ENCODE assay signal across 1 cellular context in genomic region chr4:15681067-15681371, GRCh38.
TF ChIP-seq lines count a peak whose summit lies in the region.

No MANE protein-coding gene starts in this region.

TF ChIP-seq in HepG2, 621 proteins besides CTCF, POLR2A, EP300 and RAD21 (continues in another document):
- no peak for TF ChIP-seq ZNF530 (CRISPR knock-in tag; IDR thresholded peaks at IDR 0.05; ENCODE audit: low read depth)
- 0 out of 2 replicates have a peak, but pooled peaks have one; percentile 5 for TF ChIP-seq HOXD1 (CRISPR knock-in tag; IDR thresholded peaks at IDR 0.05)
- TF ChIP-seq TFE3 (CRISPR knock-in tag; IDR thresholded peaks at IDR 0.05): no peak
- TF ChIP-seq BRD4 (CRISPR knock-in tag; IDR thresholded peaks at IDR 0.05): no peak
- no peak for TF ChIP-seq ZNF414 (CRISPR knock-in tag; IDR thresholded peaks at IDR 0.05)
- no peak for TF ChIP-seq TFDP2 (CRISPR knock-in tag; IDR thresholded peaks at IDR 0.05)
- TF ChIP-seq ZNF281 (CRISPR knock-in tag; IDR thresholded peaks at IDR 0.05; ENCODE audit: borderline replicate concordance): no peak
- no peak for TF ChIP-seq ZNF451 (CRISPR knock-in tag; IDR thresholded peaks at IDR 0.05)
- no peak for TF ChIP-seq DNMT1 (CRISPR knock-in tag; IDR thresholded peaks at IDR 0.05)
- TF ChIP-seq ZNF615 (CRISPR knock-in tag; IDR thresholded peaks at IDR 0.05; ENCODE audit: borderline replicate concordance): peak; percentile 61; the same call in 1 of the 2 replicates
- TF ChIP-seq REPIN1 (CRISPR knock-in tag; IDR thresholded peaks at IDR 0.05; ENCODE audit: borderline replicate concordance, low read depth): no peak
- TF ChIP-seq HNRNPLL (IDR thresholded peaks at IDR 0.05; ENCODE audit: low read depth, low read length, poor library complexity, severe bottlenecking): no peak
- TF ChIP-seq ZNF646 (CRISPR knock-in tag; IDR thresholded peaks at IDR 0.05): no peak
- TF ChIP-seq PHB2 (IDR thresholded peaks at IDR 0.05; ENCODE audit: partially characterized antibody): no peak
- peak; percentile 6; the same call in 1 of the 2 replicates for TF ChIP-seq ZNF263 (CRISPR knock-in tag; IDR thresholded peaks at IDR 0.05)
- TF ChIP-seq ZNF256 (CRISPR knock-in tag; conservative IDR thresholded peaks at IDR 0.05): 0 out of 2 replicates have a peak, but pooled peaks have one; percentile 16
- TF ChIP-seq GRHL1 (CRISPR knock-in tag; conservative IDR thresholded peaks at IDR 0.05): no peak
- TF ChIP-seq NFYB (CRISPR knock-in tag; IDR thresholded peaks at IDR 0.05): no peak
- TF ChIP-seq ZFP62 (CRISPR knock-in tag; IDR thresholded peaks at IDR 0.05): no peak
- no peak for TF ChIP-seq MTF1 (CRISPR knock-in tag; IDR thresholded peaks at IDR 0.05)
- no peak for TF ChIP-seq SIN3B (IDR thresholded peaks at IDR 0.05; ENCODE audit: low read length)
- no peak for TF ChIP-seq ZNF124 (CRISPR knock-in tag; IDR thresholded peaks at IDR 0.05)
- TF ChIP-seq PRDM10 (CRISPR knock-in tag; IDR thresholded peaks at IDR 0.05; ENCODE audit: low read depth): no peak
- no peak for TF ChIP-seq ZNF652 (CRISPR knock-in tag; IDR thresholded peaks at IDR 0.05; ENCODE audit: borderline replicate concordance, low read depth)
- TF ChIP-seq ZNF709 (CRISPR knock-in tag; IDR thresholded peaks at IDR 0.05): no peak
- no peak for TF ChIP-seq ZNF777 (CRISPR knock-in tag; IDR thresholded peaks at IDR 0.05)
- TF ChIP-seq ZNF674 (CRISPR knock-in tag; IDR thresholded peaks at IDR 0.05; ENCODE audit: low read depth): no peak
- TF ChIP-seq ZNF160 (CRISPR knock-in tag; IDR thresholded peaks at IDR 0.05): no peak
- no peak for TF ChIP-seq SMYD3 (CRISPR knock-in tag; IDR thresholded peaks at IDR 0.05)
- no peak for TF ChIP-seq ZNF280D (CRISPR knock-in tag; IDR thresholded peaks at IDR 0.05)
- TF ChIP-seq ZNF598 (CRISPR knock-in tag; IDR thresholded peaks at IDR 0.05; ENCODE audit: borderline replicate concordance): no peak
- TF ChIP-seq ZNF790 (CRISPR knock-in tag; IDR thresholded peaks at IDR 0.05; ENCODE audit: borderline replicate concordance): 0 out of 2 replicates have a peak, but pooled peaks have one; percentile 22
- TF ChIP-seq ZNF570 (CRISPR knock-in tag; IDR thresholded peaks at IDR 0.05; ENCODE audit: borderline replicate concordance): no peak
- no peak for TF ChIP-seq TSC22D2 (CRISPR knock-in tag; IDR thresholded peaks at IDR 0.05; ENCODE audit: borderline replicate concordance)
- no peak for TF ChIP-seq PRMT3 (CRISPR knock-in tag; IDR thresholded peaks at IDR 0.05; ENCODE audit: borderline replicate concordance, low read depth)
- no peak for TF ChIP-seq SNRNP70 (IDR thresholded peaks at IDR 0.05; ENCODE audit: low read depth, low read length)
- TF ChIP-seq ZNF720 (CRISPR knock-in tag; IDR thresholded peaks at IDR 0.05): no peak
